ENCODE assay signal across 22 cellular contexts in genomic region chr2:10307561-10308156, GRCh38. TPM values are rescaled to one million over a fixed set of nuclear protein-coding genes. Genes with fewer than 3 reads are reported as not detected.
A peak's percentile ranks its signal among the peaks of the same experiment; 100 is the strongest.
DNase-seq lines count a peak whose midpoint lies in the region; ATAC-seq, FAIRE-seq and TF ChIP-seq lines count a peak whose summit lies in the region.
"Had no signal": no experiment of that assay in that cellular context is flagged by ENCODE, and none has a peak within 500 bp of the region (broad histone marks: within the 10 kb centered on the region; RNA-seq: fewer than 3 reads in every experiment).

No MANE protein-coding gene starts in this region.

- POLR2A ChIA-PET in activated CD8-positive, alpha-beta T cell treated with anti-CD3 and anti-CD28 coated beads for 36 hours (lab: Charles Lee) = interaction anchor here (0.6 to 1.8 kb wide), 3 partner anchors 20 to 130 kb away, joined by 3 to 7 read pairs (median 3); no protein-coding TSS in a partner anchor
- POLR2A ChIA-PET in activated CD8-positive, alpha-beta T cell treated with anti-CD3 and anti-CD28 coated beads, Interleukin-2, amount 10 ng/mL, durations not matched to agents 7 days and 5 days (lab: Charles Lee) = no interaction called here
- POLR2A ChIA-PET in PC-9 (lab: Charles Lee; ENCODE audit: unreplicated experiment) = no interaction called here
- POLR2A ChIA-PET in K562 (lab: Yijun Ruan, JAX) = interaction anchor here (0.6 to 4.4 kb wide), 10 partner anchors 10 to 141 kb away, joined by 3 to 26 read pairs (median 4); partner anchors contain the start of gene ODC1

- in situ Hi-C loops in K562 (cut with MboI) (no loop called here), HAP-1 (cut with MboI; ENCODE audit: low sequenced_read_pairs) (no loop called here)

- ATAC-seq in activated CD8-positive, alpha-beta T cell treated with anti-CD3 and anti-CD28 coated beads for 36 hours = no peak
- no peak for ATAC-seq in activated CD8-positive, alpha-beta T cell treated with anti-CD3 and anti-CD28 coated beads, Interleukin-2, amount 10 ng/mL, durations not matched to agents 7 days and 5 days
- ATAC-seq in K562 (peak; percentile 81), left lobe of liver (no peak)
- ATAC-seq in natural killer cell treated with Interleukin-12 subunit alpha and Interleukin-12 subunit beta and Interleukin-15 and Interleukin-18, amount 100 ng/mL, for 72 hours = no peak
- ATAC-seq: A549; activated naive CD4-positive, alpha-beta T cell treated with anti-CD3 and anti-CD28 coated beads, Interleukin-2, amount 50 U/mL, for 72 hours; esophagus mucosa; psoas muscle; stimulated activated memory B cell treated with anti-CD40 and anti-IgM and Interleukin-4, amounts not matched to agents 10 μg/mL and 1 μg/mL and 100 μg/mL, for 72 hours had no signal

- peaks cover 8% of the 10 kb centered on the region; the same call in 1 of the 2 replicates for H3F3A ChIP-seq in PC-9 (ENCODE audit: insufficient read depth, low read depth)

- H3K9me3 ChIP-seq in PC-9 (ENCODE audit: insufficient read depth, low read depth) = no peaks in the 10 kb centered on the region
- H3K9me3 ChIP-seq in K562 (replicated peaks; ENCODE audit: control insufficient read depth, insufficient read depth, low read depth, low read length) = no peaks in the 10 kb centered on the region
- no peaks in the 10 kb centered on the region for H3K9me3 ChIP-seq in stomach
- no peaks in the 10 kb centered on the region for H3K9me3 ChIP-seq in HAP-1
- H3K9me3 ChIP-seq: A549, psoas muscle had no signal

- peak overlapping the region; percentile 23 for H3K4me3 Mint-ChIP-seq in activated CD8-positive, alpha-beta T cell treated with anti-CD3 and anti-CD28 coated beads for 36 hours
- H3K4me3 Mint-ChIP-seq in activated CD8-positive, alpha-beta T cell treated with anti-CD3 and anti-CD28 coated beads, Interleukin-2, amount 10 ng/mL, durations not matched to agents 7 days and 5 days = no peak overlapping the region
- no peak overlapping the region for H3K4me3 Mint-ChIP-seq in natural killer cell treated with Interleukin-12 subunit alpha and Interleukin-12 subunit beta and Interleukin-15 and Interleukin-18, amount 100 ng/mL, for 72 hours
- H3K4me3 Mint-ChIP-seq: nephron progenitor cell; stimulated activated memory B cell treated with anti-CD40 and anti-IgM and Interleukin-4, amounts not matched to agents 10 μg/mL and 1 μg/mL and 100 μg/mL, for 72 hours had no signal

- 6% methylated on average over 7 of the region's 7 CpGs for WGBS in K562 (ENCODE audit: insufficient coverage, low coverage, missing lambda C conversion rate)
- WGBS in stomach, 5 donors = 32 to 55% (median 46%) methylated on average over 7 of the region's 7 CpGs

- H3K27me3 ChIP-seq in PC-9 (ENCODE audit: insufficient read depth, low read depth) (no peaks in the 10 kb centered on the region), K562 (ENCODE audit: control insufficient read depth in 2 of 2, insufficient read depth in 2 of 2, low read length in 2 of 2) (no peaks in the 10 kb centered on the region; a peak in 1 of 5 replicates), stomach (no peaks in the 10 kb centered on the region), HAP-1 (ENCODE audit: low read depth) (no peaks in the 10 kb centered on the region)

- intact Hi-C loops in activated CD8-positive, alpha-beta T cell treated with anti-CD3 and anti-CD28 coated beads for 36 hours (cut with micrococcal nuclease) = loop anchor here (5.0 to 10.0 kb wide), 2 partner anchors 183 to 345 kb away; partner anchors contain the start of gene RRM2
- intact Hi-C loops in PC-9 (cut with micrococcal nuclease; ENCODE audit: unreplicated experiment) = loop anchor here (10.0 kb wide), 1 partner anchor 357 kb away; no protein-coding TSS in a partner anchor
- intact Hi-C loops in K562 (cut with micrococcal nuclease) = loop anchor here (2.0 to 10.0 kb wide), 3 partner anchors 23 to 101 kb away; no protein-coding TSS in a partner anchor
- intact Hi-C loops in stomach (cut with DNase I; ENCODE audit: low total_unique reads) = no loop called here

- no peaks in the 10 kb centered on the region for H3K9me2 ChIP-seq in PC-9 (ENCODE audit: insufficient read depth)

- peaks cover 7% of the 10 kb centered on the region for H3K9me1 ChIP-seq in K562 (ENCODE audit: control insufficient read depth, insufficient read depth, low read length)

- peaks cover 52% of the 10 kb centered on the region for H3K4me1 Mint-ChIP-seq in activated CD8-positive, alpha-beta T cell treated with anti-CD3 and anti-CD28 coated beads for 36 hours (ENCODE audit: low read depth)
- H3K4me1 Mint-ChIP-seq in activated CD8-positive, alpha-beta T cell treated with anti-CD3 and anti-CD28 coated beads, Interleukin-2, amount 10 ng/mL, durations not matched to agents 7 days and 5 days (ENCODE audit: low read depth) = peaks cover 37% of the 10 kb centered on the region
- peaks cover 27 to 35% of the 10 kb centered on the region in 2 donors for H3K4me1 Mint-ChIP-seq in natural killer cell treated with Interleukin-12 subunit alpha and Interleukin-12 subunit beta and Interleukin-15 and Interleukin-18, amount 100 ng/mL, for 72 hours (ENCODE audit: low read depth in 2 of 2)

- H3K36me3 Mint-ChIP-seq in activated CD8-positive, alpha-beta T cell treated with anti-CD3 and anti-CD28 coated beads for 36 hours (ENCODE audit: low read depth) = peaks cover 45% of the 10 kb centered on the region
- peaks cover 8% of the 10 kb centered on the region for H3K36me3 Mint-ChIP-seq in activated CD8-positive, alpha-beta T cell treated with anti-CD3 and anti-CD28 coated beads, Interleukin-2, amount 10 ng/mL, durations not matched to agents 7 days and 5 days (ENCODE audit: low read depth)
- H3K36me3 Mint-ChIP-seq in natural killer cell treated with Interleukin-12 subunit alpha and Interleukin-12 subunit beta and Interleukin-15 and Interleukin-18, amount 100 ng/mL, for 72 hours = no peaks in the 10 kb centered on the region
- H3K36me3 Mint-ChIP-seq: stimulated activated memory B cell treated with anti-CD40 and anti-IgM and Interleukin-4, amounts not matched to agents 10 μg/mL and 1 μg/mL and 100 μg/mL, for 72 hours had no signal

- H3K27me3 Mint-ChIP-seq in activated CD8-positive, alpha-beta T cell treated with anti-CD3 and anti-CD28 coated beads for 36 hours = no peaks in the 10 kb centered on the region
- H3K27me3 Mint-ChIP-seq in activated CD8-positive, alpha-beta T cell treated with anti-CD3 and anti-CD28 coated beads, Interleukin-2, amount 10 ng/mL, durations not matched to agents 7 days and 5 days (ENCODE audit: low read depth) = no peaks in the 10 kb centered on the region
- no peaks in the 10 kb centered on the region for H3K27me3 Mint-ChIP-seq in natural killer cell treated with Interleukin-12 subunit alpha and Interleukin-12 subunit beta and Interleukin-15 and Interleukin-18, amount 100 ng/mL, for 72 hours
- H3K27me3 Mint-ChIP-seq: stimulated activated memory B cell treated with anti-CD40 and anti-IgM and Interleukin-4, amounts not matched to agents 10 μg/mL and 1 μg/mL and 100 μg/mL, for 72 hours had no signal

- peaks cover 77% of the 10 kb centered on the region for H4K20me1 ChIP-seq in PC-9 (ENCODE audit: insufficient read depth)
- H4K20me1 ChIP-seq in K562 (replicated peaks; ENCODE audit: control insufficient read depth, insufficient read depth, low read length) = peaks cover 11% of the 10 kb centered on the region; the same call in 1 of the 2 replicates

- FAIRE-seq in K562 (lab: Jason Lieb, UNC) = peak; percentile 81
- FAIRE-seq: A549 had no signal

- H3K9ac ChIP-seq in K562 (ENCODE audit: insufficient read depth in 1 of 2, low read depth in 2 of 2, low read length in 2 of 2) = peak overlapping the region; percentile 0 to 24; a peak in 2 of 4 replicates
- H3K9ac ChIP-seq: KMS-11 had no signal

- 0 out of 2 replicates have a peak, but pooled peaks cover 18% of the 10 kb centered on the region for H3K36me3 ChIP-seq in PC-9 (ENCODE audit: low read depth)
- peaks cover 11% of the 10 kb centered on the region for H3K36me3 ChIP-seq in K562 (ENCODE audit: control insufficient read depth, insufficient read depth, low read length)
- peaks cover 0 to 2% (median 0%) of the 10 kb centered on the region in 4 donors for H3K36me3 ChIP-seq in stomach
- no peaks in the 10 kb centered on the region for H3K36me3 ChIP-seq in HAP-1 (replicated peaks)

- H3K4me2 ChIP-seq in PC-9 (peak overlapping the region; percentile 89; the same call in 1 of the 2 replicates), K562 (ENCODE audit: insufficient read depth, low read length) (peak overlapping the region; percentile 75)
- H3K4me2 ChIP-seq: A549, KMS-11 had no signal

- no peak overlapping the region for H2AFZ ChIP-seq in PC-9
- H2AFZ ChIP-seq in K562 (ENCODE audit: low read depth, low read length) = no peak overlapping the region

- peak in 1 of 2 experiments; percentile 35; a peak in 3 of 4 replicates for TF ChIP-seq RAD21 in K562 (CRISPR knock-in tag; conservative IDR thresholded peaks at IDR 0.05 in 1 of 2, IDR thresholded peaks at IDR 0.05 in 1 of 2)

- DNase-seq in activated CD8-positive, alpha-beta T cell treated with anti-CD3 and anti-CD28 coated beads for 36 hours = no peak
- DNase-seq in activated CD8-positive, alpha-beta T cell treated with anti-CD3 and anti-CD28 coated beads, Interleukin-2, amount 10 ng/mL, durations not matched to agents 7 days and 5 days = no peak
- DNase-seq in PC-9 (no peak), K562 (ENCODE audit: extremely low read depth in 1 of 4, low spot score in 3 of 4) (peak in 3 of 4 experiments; percentile 38 to 84 (median 82)), stomach (peak; percentile 44), left lobe of liver (ENCODE audit: low spot score) (no peak), HAP-1 (ENCODE audit: low spot score in 2 of 2) (no peak)
- no peak for DNase-seq in natural killer cell treated with Interleukin-12 subunit alpha and Interleukin-12 subunit beta and Interleukin-15 and Interleukin-18, amount 100 ng/mL, for 72 hours (ENCODE audit: low spot score)
- DNase-seq: activated CD4-positive, CD25-positive, alpha-beta regulatory T cell treated with anti-CD3 and anti-CD28 coated beads, Interleukin-2, amount 50 U/mL, for 72 hours; EL; glutamatergic neuron; HCEC 1CT; mammary epithelial cell; NCI-H2171 treated with DMSO at 0.1 percent for 48 hours; nephron progenitor cell; psoas muscle; stimulated activated CD4-positive, alpha-beta T cell treated with anti-CD3 and anti-CD28 coated beads, Interleukin-12 subunit alpha, Interleukin-12 subunit beta, amount 100 ng/mL, for 4 hours had no signal

- H3K27ac ChIP-seq in PC-9 (no peak overlapping the region), K562 (ENCODE audit: extremely low read depth, low read depth, low read length) (peak overlapping the region; percentile 2; the same call in 2 of the 3 replicates), stomach (no peak overlapping the region)
- H3K27ac ChIP-seq: A549, KMS-11, psoas muscle had no signal

- no peaks in the 10 kb centered on the region for H3K9me3 Mint-ChIP-seq in activated CD8-positive, alpha-beta T cell treated with anti-CD3 and anti-CD28 coated beads for 36 hours
- H3K9me3 Mint-ChIP-seq in activated CD8-positive, alpha-beta T cell treated with anti-CD3 and anti-CD28 coated beads, Interleukin-2, amount 10 ng/mL, durations not matched to agents 7 days and 5 days (ENCODE audit: insufficient read depth) = no peaks in the 10 kb centered on the region
- H3K9me3 Mint-ChIP-seq in natural killer cell treated with Interleukin-12 subunit alpha and Interleukin-12 subunit beta and Interleukin-15 and Interleukin-18, amount 100 ng/mL, for 72 hours = no peaks in the 10 kb centered on the region
- H3K9me3 Mint-ChIP-seq: nephron progenitor cell; stimulated activated memory B cell treated with anti-CD40 and anti-IgM and Interleukin-4, amounts not matched to agents 10 μg/mL and 1 μg/mL and 100 μg/mL, for 72 hours had no signal

- TF ChIP-seq POLR2A in K562 (conservative IDR thresholded peaks at IDR 0.05) = 0 out of 2 replicates have a peak, but pooled peaks have one; percentile 35
- no peak for TF ChIP-seq POLR2A in stomach (IDR thresholded peaks at IDR 0.05)

- CTCF ChIA-PET in activated CD8-positive, alpha-beta T cell treated with anti-CD3 and anti-CD28 coated beads for 36 hours (lab: Charles Lee) = interaction anchor here (1.1 to 9.5 kb wide), 4 partner anchors 10 to 127 kb away, joined by 5 to 135 read pairs (median 6); no protein-coding TSS in a partner anchor
- CTCF ChIA-PET in activated CD8-positive, alpha-beta T cell treated with anti-CD3 and anti-CD28 coated beads, Interleukin-2, amount 10 ng/mL, durations not matched to agents 7 days and 5 days (lab: Charles Lee) = interaction anchor here (0.7 to 10.0 kb wide), 7 partner anchors 10 to 236 kb away, joined by 3 to 105 read pairs (median 4); no protein-coding TSS in a partner anchor
- CTCF ChIA-PET in PC-9 (lab: Charles Lee) = no interaction called here
- CTCF ChIA-PET in K562 (lab: Yijun Ruan, JAX; ENCODE audit: low intra/inter-chr PET ratio) = no interaction called here

- H3K4me1 ChIP-seq in PC-9 (replicated peaks; ENCODE audit: insufficient read depth) (peaks cover 31% of the 10 kb centered on the region), K562 (replicated peaks in 1 of 2; ENCODE audit: control insufficient read depth in 2 of 2, insufficient read depth in 2 of 2, low read length in 2 of 2) (peaks cover 37 to 45% of the 10 kb centered on the region in 2 experiments), stomach (peaks cover 32 to 67% (median 50%) of the 10 kb centered on the region in 4 donors), HAP-1 (peaks cover 13% of the 10 kb centered on the region)
- H3K4me1 ChIP-seq: psoas muscle had no signal

- H3K79me2 ChIP-seq in PC-9 (ENCODE audit: low read depth) = peaks cover 99% of the 10 kb centered on the region
- H3K79me2 ChIP-seq in K562 (ENCODE audit: control insufficient read depth, insufficient read depth, low read length) = peaks cover 99% of the 10 kb centered on the region

- TF ChIP-seq EP300 in K562 (IDR thresholded peaks at IDR 0.05; ENCODE audit: low read length) (peak; percentile 83), stomach (IDR thresholded peaks at IDR 0.05) (no peak)

- peak overlapping the region; percentile 23 for H3K27ac Mint-ChIP-seq in activated CD8-positive, alpha-beta T cell treated with anti-CD3 and anti-CD28 coated beads for 36 hours
- H3K27ac Mint-ChIP-seq in activated CD8-positive, alpha-beta T cell treated with anti-CD3 and anti-CD28 coated beads, Interleukin-2, amount 10 ng/mL, durations not matched to agents 7 days and 5 days = no peak overlapping the region
- no peak overlapping the region for H3K27ac Mint-ChIP-seq in natural killer cell treated with Interleukin-12 subunit alpha and Interleukin-12 subunit beta and Interleukin-15 and Interleukin-18, amount 100 ng/mL, for 72 hours
- H3K27ac Mint-ChIP-seq: activated naive CD4-positive, alpha-beta T cell treated with anti-CD3 and anti-CD28 coated beads, Interleukin-2, amount 50 U/mL, for 72 hours; nephron progenitor cell; stimulated activated memory B cell treated with anti-CD40 and anti-IgM and Interleukin-4, amounts not matched to agents 10 μg/mL and 1 μg/mL and 100 μg/mL, for 72 hours had no signal

- BruUV-seq in PC-9 (replicated peaks; lab: Mats Ljungman, UMichigan) (no TSS peak), K562 (replicated peaks; lab: Mats Ljungman, UMichigan) (no TSS peak)

- no peak overlapping the region for H3K4me3 ChIP-seq in PC-9
- H3K4me3 ChIP-seq in K562 = peak overlapping the region; percentile 20; the same call in 1 of the 2 replicates
- no peak overlapping the region for H3K4me3 ChIP-seq in stomach
- no peak overlapping the region for H3K4me3 ChIP-seq in HAP-1
- H3K4me3 ChIP-seq: A549, psoas muscle had no signal

- TF ChIP-seq CTCF in activated CD8-positive, alpha-beta T cell treated with anti-CD3 and anti-CD28 coated beads for 36 hours (IDR thresholded peaks at IDR 0.05) = no peak
- TF ChIP-seq CTCF in PC-9 (conservative IDR thresholded peaks at IDR 0.05) = no peak
- TF ChIP-seq CTCF in K562 (IDR thresholded peaks at IDR 0.05 in 2 of 3, conservative IDR thresholded peaks at IDR 0.05 in 1 of 3; ENCODE audit: insufficient read depth in 2 of 3, low read depth in 1 of 3, low read length in 3 of 3) = no peak
- no peak for TF ChIP-seq CTCF in stomach (IDR thresholded peaks at IDR 0.05)

RNA-seq across cellular contexts. Expression of gene HPCAL1, which starts 5.0 kb away (rescaled TPM):
- total RNA-seq in activated CD8-positive, alpha-beta T cell treated with anti-CD3 and anti-CD28 coated beads for 36 hours = 100 to 1,000 TPM; 166 to 170 TPM
- 10 to 100 TPM; 55.8 to 56.6 TPM for total RNA-seq in activated CD8-positive, alpha-beta T cell treated with anti-CD3 and anti-CD28 coated beads, Interleukin-2, amount 10 ng/mL, durations not matched to agents 7 days and 5 days
- total RNA-seq in PC-9 (2021) (91.1 and 105 TPM in 2 replicates), K562 (2014; rRNA removed) (56.2 and 62.9 TPM in 2 replicates), K562 (2014; rRNA removed; fragmentation: Illumina TruSeq; extraction: Trizol) (9.5 and 10.9 TPM in 2 replicates), K562 (2015; rRNA removed; fragmentation: Illumina TruSeq; extraction: Trizol) (20.2 and 25.0 TPM in 2 replicates), K562 (2021) (61.5 and 65.5 TPM in 2 replicates), stomach (100 to 1,000 TPM in 2 of 5 donors, 10 to 100 TPM in 3; 14.0 to 571 (median 89.3) TPM), left lobe of liver (27.5 TPM)
- 25.1 and 67.2 TPM in 2 replicates for total RNA-seq in K562 (2011; cell fraction: chromatin; rRNA removed; ENCODE audit: low replicate concordance)
- 37.1 and 44.9 TPM in 2 replicates for total RNA-seq in K562 (2011; cell fraction: nucleolus; rRNA removed)
- total RNA-seq in K562 (2011; cell fraction: nucleoplasm; rRNA removed) = 28.7 and 29.2 TPM in 2 replicates
- polyA plus RNA-seq in K562 (2011; rRNA removed) (23.9 and 48.2 TPM in 2 replicates), K562 (2014; fragmentation: Illumina TruSeq; extraction: Trizol) (36.5 and 74.6 TPM in 2 replicates), K562 (2014; fragmentation: Nextera tagmentation; extraction: Ambion mirVana) (1 to 10 TPM; 2.7 to 3.1 TPM), K562 (2014; rRNA removed) (41.0 and 44.2 TPM in 2 replicates), stomach (10 to 100 TPM; 46.4 to 97.9 (median 81.6) TPM)
- polyA plus RNA-seq in K562 (2011; cell fraction: cytosol; rRNA removed) = 44.1 and 78.0 TPM in 2 replicates
- 49.6 and 80.3 TPM in 2 replicates for polyA plus RNA-seq in K562 (2011; cell fraction: nucleus; rRNA removed)
- 67.3 and 117 TPM in 2 replicates for polyA plus RNA-seq in K562 (2012)
- polyA minus RNA-seq in K562 (2011; rRNA and poly(A)+ RNA removed) = 11.6 and 13.9 TPM in 2 replicates
- polyA minus RNA-seq in K562 (2011; cell fraction: cytosol; rRNA and poly(A)+ RNA removed) = 32.4 and 46.1 TPM in 2 replicates
- polyA minus RNA-seq in K562 (2011; cell fraction: nucleus; rRNA and poly(A)+ RNA removed) = 19.9 and 22.5 TPM in 2 replicates
- total RNA-seq in natural killer cell treated with Interleukin-12 subunit alpha and Interleukin-12 subunit beta and Interleukin-15 and Interleukin-18, amount 100 ng/mL, for 72 hours = 10 to 100 TPM; 13.8 to 19.0 TPM

Comparison
In these comparisons a context has a peak if more than half of its experiments do, and no peak if none do; other contexts are left out.
1. POLR2A ChIA-PET loops: an anchor here in activated CD8-positive, alpha-beta T cell treated with anti-CD3 and anti-CD28 coated beads for 36 hours (0.6 to 1.8 kb wide) and K562 (0.6 to 4.4 kb wide); none called in activated CD8-positive, alpha-beta T cell treated with anti-CD3 and anti-CD28 coated beads, Interleukin-2, amount 10 ng/mL, durations not matched to agents 7 days and 5 days and PC-9.
2. DNase-seq: peak in K562 (3 of 4) and stomach (single experiment); none in activated CD8-positive, alpha-beta T cell treated with anti-CD3 and anti-CD28 coated beads for 36 hours (single experiment), activated CD8-positive, alpha-beta T cell treated with anti-CD3 and anti-CD28 coated beads, Interleukin-2, amount 10 ng/mL, durations not matched to agents 7 days and 5 days (single experiment), PC-9 (0 of 2), natural killer cell treated with Interleukin-12 subunit alpha and Interleukin-12 subunit beta and Interleukin-15 and Interleukin-18, amount 100 ng/mL, for 72 hours (single experiment), left lobe of liver (single experiment) and HAP-1 (0 of 2).
3. CTCF ChIA-PET loops: an anchor here in activated CD8-positive, alpha-beta T cell treated with anti-CD3 and anti-CD28 coated beads for 36 hours (1.1 to 9.5 kb wide) and activated CD8-positive, alpha-beta T cell treated with anti-CD3 and anti-CD28 coated beads, Interleukin-2, amount 10 ng/mL, durations not matched to agents 7 days and 5 days (0.7 to 10.0 kb wide); none called in PC-9 and K562.